ENCODE assay signal across 23 cellular contexts in genomic region chr2:58508021-58508420, GRCh38.
"Had no signal": no experiment of that assay in that cellular context is flagged by ENCODE, and none has a peak within 500 bp of the region (broad histone marks: within the 10 kb centered on the region; RNA-seq: fewer than 3 reads in every experiment).

No MANE protein-coding gene starts in this region.

- FAIRE-seq: endothelial cell of umbilical vein, keratinocyte, urothelium cell line had no signal

- DNase-seq: colonic mucosa; dermis blood vessel endothelial cell; effector CD4-positive, alpha-beta T cell; endodermal cell; erythroblast; foreskin keratinocyte; immature natural killer cell; left cardiac atrium; left ventricle myocardium superior; mesendoderm; naive thymus-derived CD4-positive, alpha-beta T cell; nephron progenitor cell; sigmoid colon; stimulated activated CD4-positive, alpha-beta T cell treated with anti-CD3 and anti-CD28 coated beads, Interleukin-2, amount 100 ng/mL, for 24 hours; stimulated activated CD4-positive, alpha-beta T cell treated with anti-CD3 and anti-CD28 coated beads, Interleukin-4, amount 100 ng/mL, for 4 hours; stimulated activated naive B cell treated with anti-CD40 and anti-IgM and Interleukin-4, amounts not matched to agents 10 μg/mL and 1 μg/mL and 100 μg/mL, for 72 hours; stimulated activated naive CD8-positive, alpha-beta T cell treated with anti-CD3 and anti-CD28 coated beads, Interleukin-15, amount 100 ng/mL, for 72 hours had no signal

- H3K27ac ChIP-seq: colonic mucosa, foreskin keratinocyte, neutrophil, right atrium auricular region, sigmoid colon, skin epidermis had no signal

- ATAC-seq: foreskin keratinocyte; left cardiac atrium; left ventricle myocardium superior; naive thymus-derived CD4-positive, alpha-beta T cell; stimulated activated naive B cell treated with anti-CD40 and anti-IgM and Interleukin-4, amounts not matched to agents 10 μg/mL and 1 μg/mL and 100 μg/mL, for 72 hours; stimulated activated naive CD8-positive, alpha-beta T cell treated with anti-CD3 and anti-CD28 coated beads, Interleukin-15, amount 100 ng/mL, for 72 hours had no signal
